8 cellular contexts compared by ENCODE assay signal in genomic region chrX:75603833-75604232, GRCh38.
DNase-seq lines count a peak whose midpoint lies in the region; ATAC-seq and TF ChIP-seq lines count a peak whose summit lies in the region.

No MANE protein-coding gene starts in this region.

- H3K27ac ChIP-seq in GM23248 (no peak overlapping the region), OCI-LY3 (ENCODE audit: low read length) (no peak overlapping the region), esophagus squamous epithelium (no peak overlapping the region), psoas muscle (no peak overlapping the region)

- H4K20me1 ChIP-seq in GM23248 (ENCODE audit: insufficient read depth) (no peaks in the 10 kb centered on the region), OCI-LY3 (ENCODE audit: insufficient read depth, low read length) (no peaks in the 10 kb centered on the region)

- H3F3A ChIP-seq in GM23248 (ENCODE audit: insufficient read depth): no peaks in the 10 kb centered on the region

- DNase-seq in Caco-2 (peak in 1 of 2 experiments; percentile 2), GM23248 (peak; percentile 40), esophagus squamous epithelium (lab: John Stamatoyannopoulos, UW) (no peak), psoas muscle (no peak), GM19240 (ENCODE audit: insufficient read length, low spot score) (no peak), islet precursor cell (no peak)
- DNase-seq in activated naive CD4-positive, alpha-beta T cell treated with anti-CD3 and anti-CD28 coated beads, Interleukin-2, amount 50 U/mL, for 16 hours: no peak

- no peaks in the 10 kb centered on the region for H3K27me3 ChIP-seq in Caco-2 (replicated peaks; ENCODE audit: control insufficient read depth, insufficient read depth, low read length)
- H3K27me3 ChIP-seq in GM23248 (replicated peaks; ENCODE audit: insufficient read depth): no peaks in the 10 kb centered on the region
- H3K27me3 ChIP-seq in OCI-LY3 (ENCODE audit: low read depth, low read length): no peaks in the 10 kb centered on the region
- H3K27me3 ChIP-seq in esophagus squamous epithelium: no peaks in the 10 kb centered on the region
- H3K27me3 ChIP-seq in psoas muscle (ENCODE audit: insufficient read depth in 3 of 3, low read length in 2 of 3): peaks cover 0 to 9% (median 0%) of the 10 kb centered on the region in 3 donors

- TF ChIP-seq CTCF in Caco-2 (IDR thresholded peaks at IDR 0.05; ENCODE audit: insufficient read depth in 1 of 2, low read depth in 1 of 2, low read length in 1 of 2, severe bottlenecking in 1 of 2, unreplicated experiment in 1 of 2): peak; percentile 21 to 33
- peak; percentile 53 for TF ChIP-seq CTCF in OCI-LY3 (IDR thresholded peaks at IDR 0.05; ENCODE audit: low read depth, low read length)
- TF ChIP-seq CTCF in esophagus squamous epithelium (IDR thresholded peaks at IDR 0.05): peak; percentile 12 to 61 (median 49)
- peak; percentile 63 for TF ChIP-seq CTCF in psoas muscle (IDR thresholded peaks at IDR 0.05)

- no peaks in the 10 kb centered on the region for H3K79me2 ChIP-seq in GM23248 (ENCODE audit: insufficient read depth)
- no peaks in the 10 kb centered on the region for H3K79me2 ChIP-seq in OCI-LY3 (ENCODE audit: low read length)

- CTCF ChIA-PET in Caco-2 (lab: Charles Lee): no interaction called here

- no peak overlapping the region for H2AFZ ChIP-seq in GM23248
- no peak overlapping the region for H2AFZ ChIP-seq in OCI-LY3 (ENCODE audit: low read depth, low read length)

- no peak for ATAC-seq in psoas muscle

- no peaks in the 10 kb centered on the region for H3K9me3 Mint-ChIP-seq in Caco-2 (ENCODE audit: unreplicated experiment)

- intact Hi-C loops in Caco-2 (cut with micrococcal nuclease; ENCODE audit: unreplicated experiment) (loop anchor here (2.0 to 10.0 kb wide), 2 partner anchors 679 to 1053 kb away; partner anchors contain the start of gene NEXMIF), esophagus squamous epithelium (cut with DNase I) (no loop called here), psoas muscle (cut with DNase I) (no loop called here)

- H3K4me1 ChIP-seq in Caco-2: no peaks in the 10 kb centered on the region
- no peaks in the 10 kb centered on the region for H3K4me1 ChIP-seq in GM23248 (ENCODE audit: insufficient read depth)
- no peaks in the 10 kb centered on the region for H3K4me1 ChIP-seq in OCI-LY3 (ENCODE audit: low read length)
- no peaks in the 10 kb centered on the region for H3K4me1 ChIP-seq in esophagus squamous epithelium
- no peaks in the 10 kb centered on the region for H3K4me1 ChIP-seq in psoas muscle

- H3K36me3 Mint-ChIP-seq in Caco-2 (ENCODE audit: insufficient read depth, unreplicated experiment): no peaks in the 10 kb centered on the region

- in situ Hi-C loops in GM23248 (cut with MboI): no loop called here

- H3K9me3 ChIP-seq in Caco-2: no peaks in the 10 kb centered on the region
- no peaks in the 10 kb centered on the region for H3K9me3 ChIP-seq in GM23248 (ENCODE audit: low read depth)
- H3K9me3 ChIP-seq in OCI-LY3 (ENCODE audit: insufficient read depth, low read length): no peaks in the 10 kb centered on the region
- H3K9me3 ChIP-seq in esophagus squamous epithelium: no peaks in the 10 kb centered on the region
- no peaks in the 10 kb centered on the region for H3K9me3 ChIP-seq in psoas muscle

- no peak overlapping the region for H3K4me3 Mint-ChIP-seq in Caco-2 (ENCODE audit: unreplicated experiment)

- POLR2A ChIA-PET in Caco-2 (lab: Charles Lee): no interaction called here

- H3K36me3 ChIP-seq in Caco-2 (ENCODE audit: control insufficient read depth, insufficient read depth, low read length) (no peaks in the 10 kb centered on the region), GM23248 (ENCODE audit: low read depth) (no peaks in the 10 kb centered on the region), OCI-LY3 (replicated peaks; ENCODE audit: low read depth, low read length) (no peaks in the 10 kb centered on the region), esophagus squamous epithelium (no peaks in the 10 kb centered on the region), psoas muscle (ENCODE audit: insufficient read depth in 1 of 2, low read depth in 1 of 2) (no peaks in the 10 kb centered on the region)

- H3K4me3 ChIP-seq in Caco-2 (ENCODE audit: low read depth, low read length) (no peak overlapping the region), GM23248 (no peak overlapping the region), OCI-LY3 (ENCODE audit: low read length) (no peak overlapping the region), esophagus squamous epithelium (no peak overlapping the region), psoas muscle (no peak overlapping the region)

- TF ChIP-seq POLR2A in esophagus squamous epithelium (IDR thresholded peaks at IDR 0.05): no peak

- H3K9ac ChIP-seq in GM23248: no peak overlapping the region
- no peak overlapping the region for H3K9ac ChIP-seq in OCI-LY3 (ENCODE audit: low read length)

- H3K27me3 Mint-ChIP-seq in Caco-2 (ENCODE audit: insufficient read depth, unreplicated experiment): no peaks in the 10 kb centered on the region

- H3K4me2 ChIP-seq in GM23248 (ENCODE audit: unreplicated experiment): no peak overlapping the region
- no peak overlapping the region for H3K4me2 ChIP-seq in OCI-LY3 (ENCODE audit: low read length)

- no TSS peak for BruUV-seq in Caco-2 (replicated peaks; lab: Mats Ljungman, UMichigan)

- no peaks in the 10 kb centered on the region for H3K4me1 Mint-ChIP-seq in Caco-2 (ENCODE audit: low read depth, unreplicated experiment)

- no peak overlapping the region for H3K27ac Mint-ChIP-seq in Caco-2 (ENCODE audit: unreplicated experiment)

- H3K9me2 ChIP-seq in GM23248 (ENCODE audit: insufficient read depth): no peaks in the 10 kb centered on the region
